In genomic region chr2:949384-949893, GRCh38 we compare ENCODE assay signal across 9 cellular contexts. TPM values are rescaled to one million over a fixed set of nuclear protein-coding genes. Genes with fewer than 3 reads are reported as not detected.
DNase-seq lines count a peak whose midpoint lies in the region; ATAC-seq, FAIRE-seq and TF ChIP-seq lines count a peak whose summit lies in the region.
"Had no signal": no experiment of that assay in that cellular context is flagged by ENCODE, and none has a peak within 500 bp of the region (broad histone marks: within the 10 kb centered on the region; RNA-seq: fewer than 3 reads in every experiment).

No MANE protein-coding gene starts in this region.

- H3K27me3 Mint-ChIP-seq in astrocyte (ENCODE audit: low read depth, unreplicated experiment) = peaks cover 27% of the 10 kb centered on the region

- peak overlapping the region; percentile 56 for H2AFZ ChIP-seq in astrocyte (ENCODE audit: low read depth, low read length)

- no peak overlapping the region for H3K27ac Mint-ChIP-seq in astrocyte (ENCODE audit: unreplicated experiment)

- H3K79me2 ChIP-seq in astrocyte (ENCODE audit: insufficient read depth, low read length) = no peaks in the 10 kb centered on the region

- no peaks in the 10 kb centered on the region for H4K20me1 ChIP-seq in astrocyte (ENCODE audit: insufficient read depth, low read length)

- H3K4me1 ChIP-seq in heart right ventricle (peaks cover 0 to 20% (median 12%) of the 10 kb centered on the region in 9 donors), astrocyte (ENCODE audit: insufficient read depth, low read length) (peaks cover 4% of the 10 kb centered on the region), mesodermal cell (ENCODE audit: control insufficient read depth, insufficient read depth, low read length, poor library complexity, severe bottlenecking) (no peaks in the 10 kb centered on the region), upper lobe of right lung (peaks cover 13% of the 10 kb centered on the region)

- H3K27me3 ChIP-seq in heart right ventricle = peaks cover 7 to 92% (median 80%) of the 10 kb centered on the region in 7 donors
- peaks cover 23% of the 10 kb centered on the region for H3K27me3 ChIP-seq in astrocyte (ENCODE audit: insufficient read depth, low read length)
- peaks cover 54% of the 10 kb centered on the region for H3K27me3 ChIP-seq in upper lobe of right lung

- ATAC-seq in heart right ventricle (no peak), Right ventricle myocardium superior (ENCODE audit: poor library complexity) (no peak), upper lobe of right lung (no peak), GM18861 (IDR thresholded peaks at IDR 0.05; ENCODE audit: unreplicated experiment) (no peak)

- no peak for FAIRE-seq in astrocyte (lab: Jason Lieb, UNC)

- peak overlapping the region; percentile 46 for H3K9ac ChIP-seq in astrocyte (ENCODE audit: low read length)

- WGBS in heart right ventricle, 2 donors = 6 to 12% methylated on average over 20 of the region's 20 CpGs
- WGBS in mesodermal cell (ENCODE audit: insufficient coverage in 2 of 2), 2 experiments = 3 to 4% methylated on average over 11 to 12 of the region's 20 CpGs

- intact Hi-C loops in heart right ventricle (cut with DNase I) (loop anchor here in 1 of 10 donors (10.0 kb wide), 1 partner anchor 235 kb away; no protein-coding TSS in a partner anchor), Right ventricle myocardium superior (cut with DNase I) (no loop called here), upper lobe of right lung (cut with DNase I) (loop anchor here (10.0 kb wide), 1 partner anchor 595 kb away; no protein-coding TSS in a partner anchor)

- H3K9me3 Mint-ChIP-seq in astrocyte (ENCODE audit: unreplicated experiment) = peaks cover 2% of the 10 kb centered on the region

- no peaks in the 10 kb centered on the region for H3K4me1 Mint-ChIP-seq in astrocyte (ENCODE audit: low read depth, unreplicated experiment)

- H3K36me3 Mint-ChIP-seq in astrocyte (ENCODE audit: low read depth, unreplicated experiment) = no peaks in the 10 kb centered on the region

- no peak for TF ChIP-seq CTCF in heart right ventricle (IDR thresholded peaks at IDR 0.05)
- TF ChIP-seq CTCF in astrocyte (IDR thresholded peaks at IDR 0.05; ENCODE audit: insufficient read depth, low read depth, low read length) = no peak
- TF ChIP-seq CTCF in upper lobe of right lung (IDR thresholded peaks at IDR 0.05) = no peak

- H3K4me3 ChIP-seq in heart right ventricle (peak overlapping the region; percentile 32 to 66 (median 56)), astrocyte (ENCODE audit: insufficient read depth, low read depth, low read length) (peak overlapping the region; percentile 8), mesodermal cell (ENCODE audit: extremely low read depth, insufficient read depth, low read length, poor library complexity, severe bottlenecking) (peak overlapping the region; percentile 39), upper lobe of right lung (peak overlapping the region; percentile 53)

- H3K27ac ChIP-seq in heart right ventricle (no peak overlapping the region), astrocyte (ENCODE audit: low read depth, low read length) (no peak overlapping the region), mesodermal cell (ENCODE audit: low read depth, low read length, severe bottlenecking) (no peak overlapping the region), upper lobe of right lung (no peak overlapping the region)
- H3K27ac ChIP-seq: neutrophil had no signal

- H3K4me3 Mint-ChIP-seq in astrocyte (ENCODE audit: unreplicated experiment) = peak overlapping the region; percentile 86

- H3K9me3 ChIP-seq in heart right ventricle (peaks cover 0 to 12% (median 4%) of the 10 kb centered on the region in 11 donors), astrocyte (ENCODE audit: insufficient read depth, low read depth, low read length) (no peaks in the 10 kb centered on the region), mesodermal cell (ENCODE audit: control insufficient read depth, low read length) (peaks cover 4% of the 10 kb centered on the region), upper lobe of right lung (peaks cover 8% of the 10 kb centered on the region)
- H3K9me3 ChIP-seq: neutrophil had no signal

- DNase-seq in heart right ventricle (no peak), Right ventricle myocardium superior (no peak), astrocyte (ENCODE audit: low read depth) (no peak), upper lobe of right lung (no peak), hippocampal formation (lab: John Stamatoyannopoulos, UW) (no peak), NK-92 (lab: John Stamatoyannopoulos, UW; ENCODE audit: unreplicated experiment) (no peak)

- peak overlapping the region; percentile 78 for H3K4me2 ChIP-seq in astrocyte (ENCODE audit: low read length)

- H3K36me3 ChIP-seq in heart right ventricle = no peaks in the 10 kb centered on the region
- H3K36me3 ChIP-seq in astrocyte (ENCODE audit: insufficient read depth, low read length) = no peaks in the 10 kb centered on the region
- H3K36me3 ChIP-seq in mesodermal cell (ENCODE audit: control insufficient read depth, insufficient read depth, low read length) = no peaks in the 10 kb centered on the region
- H3K36me3 ChIP-seq in upper lobe of right lung = no peaks in the 10 kb centered on the region
- H3K36me3 ChIP-seq: neutrophil had no signal

RNA-seq across cellular contexts. Expression of gene SNTG2, which starts 1.2 kb away (rescaled TPM):
- total RNA-seq in heart right ventricle (1 to 10 TPM in 6 of 10 donors, under 1 TPM in 3, not detected in 1; 0.49 to 2.8 (median 1.2) TPM), Right ventricle myocardium superior (0.73 TPM), astrocyte (1.9 TPM in 2 replicates), upper lobe of right lung (3.6 TPM)
- polyA plus RNA-seq in heart right ventricle = 1 to 10 TPM in 1 of 2 donors, under 1 TPM in 1; 0.39 to 1.0 TPM
- polyA plus RNA-seq in mesodermal cell (2013, experiment 1 of 2) = not detected
- not detected for polyA plus RNA-seq in mesodermal cell (2013, experiment 2 of 2)
